Comparison of ENCODE assay signal across 22 cellular contexts in the genomic region with DNA sequence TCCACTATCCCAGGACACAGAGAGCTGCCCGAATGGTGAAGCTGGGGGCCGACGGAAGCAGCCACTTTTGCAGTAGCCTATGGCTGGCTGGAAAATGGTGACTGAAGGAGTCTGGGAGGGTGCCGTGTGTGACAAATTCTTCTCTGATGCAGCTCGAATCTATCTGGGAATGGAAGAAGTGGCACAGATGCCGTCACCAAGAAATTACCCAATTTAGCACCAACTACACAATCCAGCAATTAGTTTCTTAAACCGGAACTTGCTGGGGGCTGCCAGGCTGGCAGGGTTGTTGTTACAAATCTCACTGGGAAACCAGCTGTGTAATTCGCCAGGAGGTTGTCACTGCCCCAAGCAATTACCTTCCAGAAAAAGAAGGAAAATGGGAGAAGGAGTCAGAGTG. TPM values are rescaled to one million over a fixed set of nuclear protein-coding genes. Genes with fewer than 3 reads are reported as not detected.
DNase-seq lines count a peak whose midpoint lies in the region; ATAC-seq lines count a peak whose summit lies in the region.
"Had no signal": no experiment of that assay in that cellular context is flagged by ENCODE, and none has a peak within 500 bp of the region (broad histone marks: within the 10 kb centered on the region; RNA-seq: fewer than 3 reads in every experiment).

No MANE protein-coding gene starts in this region.

- H3K27ac ChIP-seq in angular gyrus (ENCODE audit: low read depth, low read length) (peak overlapping the region; percentile 74), temporal lobe (ENCODE audit: low read depth, low read length) (peak overlapping the region; percentile 31)
- H3K27ac ChIP-seq: A549; BLaER1 treated with 17β-estradiol and CSF1 and Interleukin-3, amounts not matched to agents 10 nM and 100 nM had no signal

- ATAC-seq in HG02623 (IDR thresholded peaks at IDR 0.05; ENCODE audit: unreplicated experiment): no peak
- ATAC-seq in HG02870 (IDR thresholded peaks at IDR 0.05; ENCODE audit: unreplicated experiment): no peak
- ATAC-seq: A549, GM12878 had no signal

- DNase-seq in NCI-H2227 treated with DMSO at 0.1 percent for 48 hours (lab: John Stamatoyannopoulos, UW) (peak; percentile 13), middle frontal gyrus (ENCODE audit: extremely low spot score, low spot score) (peak; percentile 44), NK-92 (lab: John Stamatoyannopoulos, UW; ENCODE audit: unreplicated experiment) (no peak)
- DNase-seq: 8988T; ACHN; AML-193; BE2C; CD4-positive, alpha-beta T cell; CD8-positive, alpha-beta memory T cell; DMS 273 treated with DMSO at 0.1 percent for 48 hours; DMS79; EL; GDM1; GOT3; HCEC 1CT had no signal

RNA-seq across cellular contexts. Expression of gene DLGAP3, which starts 18.0 kb away (rescaled TPM):
- 5.9 TPM for total RNA-seq in temporal lobe

RNA-seq across cellular contexts. Expression of gene SMIM12, which starts 51.9 kb away (rescaled TPM):
- 7.4 TPM for total RNA-seq in temporal lobe
